ENCODE assay signal across 16 cellular contexts in the genomic region with DNA sequence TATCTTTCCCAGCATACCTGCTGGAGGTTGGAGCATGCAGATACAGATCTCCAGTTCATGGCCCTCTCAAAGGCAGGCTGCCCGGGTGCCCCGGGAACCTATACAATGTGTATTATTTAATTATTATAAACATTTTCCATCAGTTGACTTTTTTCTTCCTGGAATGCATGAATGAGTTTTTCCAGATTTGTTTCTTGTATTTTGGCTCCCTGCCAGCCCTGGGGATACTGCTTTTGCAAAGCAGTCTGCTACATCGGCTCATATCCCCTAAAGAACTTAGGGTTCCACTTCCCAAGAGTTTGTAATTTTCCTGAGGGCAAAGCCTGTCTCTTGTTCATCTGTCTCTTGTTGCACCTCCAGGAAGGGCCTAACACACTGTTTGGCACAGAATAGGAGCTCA.
"Had no signal": no experiment of that assay in that cellular context is flagged by ENCODE, and none has a peak within 500 bp of the region (broad histone marks: within the 10 kb centered on the region; RNA-seq: fewer than 3 reads in every experiment).

No MANE protein-coding gene starts in this region.

- H3K36me3 ChIP-seq: esophagus muscularis mucosa, lower lobe of right lung, spleen, tibial nerve had no signal

- ATAC-seq: body of pancreas; lower lobe of right lung; psoas muscle; sciatic nerve; stimulated activated memory B cell treated with anti-CD40 and anti-IgM and Interleukin-4, amounts not matched to agents 10 μg/mL and 1 μg/mL and 100 μg/mL, for 72 hours; WTC11 had no signal

- H3K9me3 ChIP-seq: body of pancreas, esophagus muscularis mucosa, lower lobe of right lung, psoas muscle, spleen, tibial nerve had no signal

- H3K4me3 ChIP-seq: body of pancreas, esophagus muscularis mucosa, lower lobe of right lung, psoas muscle, spleen, tibial nerve had no signal

- H3K27me3 ChIP-seq: body of pancreas, dorsolateral prefrontal cortex had no signal

- DNase-seq: activated CD4-positive, alpha-beta T cell treated with anti-CD3 and anti-CD28 coated beads, Interleukin-2, amount 10 ng/mL, durations not matched to agents 24 days and 14 days; activated CD8-positive, alpha-beta memory T cell treated with anti-CD3 and anti-CD28 coated beads for 24 hours; activated naive CD4-positive, alpha-beta T cell treated with anti-CD3 and anti-CD28 coated beads, Interleukin-2, amount 50 U/mL, for 16 hours; body of pancreas; cerebellar nuclear complex; lower lobe of right lung; nucleus accumbens; psoas muscle; spleen; stimulated activated CD4-positive, alpha-beta T cell treated with anti-CD3 and anti-CD28 coated beads, Interleukin-1b, Interleukin-23, amount 100 ng/mL, for 48 hours had no signal

- H3K27ac ChIP-seq: body of pancreas, dorsolateral prefrontal cortex, esophagus muscularis mucosa, lower lobe of right lung, psoas muscle, spleen, tibial nerve had no signal
